8 cellular contexts compared by ENCODE assay signal in genomic region chr4:87390055-87390454, GRCh38. TPM values are rescaled to one million over a fixed set of nuclear protein-coding genes. Genes with fewer than 3 reads are reported as not detected.
DNase-seq lines count a peak whose midpoint lies in the region; TF ChIP-seq lines count a peak whose summit lies in the region.
"Not testable (repeated sequence)": the region's sequence is repeated elsewhere in the genome, so short reads cannot be mapped to it uniquely, and the experiment has no call there.

No MANE protein-coding gene starts in this region.

- not testable (repeated sequence) for DNase-seq in AG09309 (ENCODE audit: low read depth); activated CD4-positive, alpha-beta memory T cell treated with anti-CD3 and anti-CD28 coated beads for 36 hours; cardiac fibroblast (ENCODE audit: low read depth in 2 of 2); left ventricle myocardium inferior
- DNase-seq in spleen, result peak; percentile 81

- POLR2A ChIA-PET in HEK293 (lab: Yijun Ruan, JAX), result interaction anchor here (1.2 to 1.3 kb wide), 2 partner anchors 8 to 21 kb away, joined by 4 to 10 read pairs; no protein-coding TSS in a partner anchor
- POLR2A ChIA-PET in activated CD4-positive, alpha-beta memory T cell treated with anti-CD3 and anti-CD28 coated beads for 36 hours (lab: Charles Lee), result interaction anchor here (1.4 to 4.2 kb wide), 2 partner anchors 11 to 32 kb away, joined by 3 to 31 read pairs; partner anchors contain the start of gene NUDT9

- peaks cover 0 to 14% of the 10 kb centered on the region in 2 experiments; a peak in 1 of 3 replicates for H3K36me3 ChIP-seq in HEK293 (ENCODE audit: control insufficient read depth in 2 of 2, insufficient read depth in 1 of 2, low read length in 2 of 2)
- H3K36me3 ChIP-seq in OCI-LY1 (ENCODE audit: insufficient read depth, low read length); left ventricle myocardium inferior; muscle layer of duodenum (ENCODE audit: control insufficient read depth in 1 of 2, insufficient read depth in 2 of 2, low read length in 2 of 2); spleen: not testable (repeated sequence)

- H3K4me3 Mint-ChIP-seq in activated CD4-positive, alpha-beta memory T cell treated with anti-CD3 and anti-CD28 coated beads for 36 hours, result peak overlapping the region; percentile 90

- H3K27ac Mint-ChIP-seq in activated CD4-positive, alpha-beta memory T cell treated with anti-CD3 and anti-CD28 coated beads for 36 hours, result peak overlapping the region; percentile 52

- peak overlapping the region; percentile 98 for H3K4me2 ChIP-seq in OCI-LY1 (ENCODE audit: low read length)

- not testable (repeated sequence) for H2AFZ ChIP-seq in OCI-LY1 (ENCODE audit: low read length)

- intact Hi-C loops in activated CD4-positive, alpha-beta memory T cell treated with anti-CD3 and anti-CD28 coated beads for 36 hours (cut with micrococcal nuclease), result loop anchor here (5.0 to 10.0 kb wide), 3 partner anchors 77 to 455 kb away; partner anchors contain the start of gene AFF1
- intact Hi-C loops in left ventricle myocardium inferior (cut with micrococcal nuclease); spleen (cut with DNase I; ENCODE audit: low total_unique reads): not testable (repeated sequence)

- peak overlapping the region; percentile 95 for H3K9ac ChIP-seq in OCI-LY1 (ENCODE audit: low read length)

- TF ChIP-seq POLR2A in spleen (IDR thresholded peaks at IDR 0.05), result not testable (repeated sequence)

- CTCF ChIA-PET in HEK293 (lab: Yijun Ruan, JAX), result interaction anchor here (0.7 to 1.0 kb wide), 2 partner anchors 10 to 14 kb away, joined by 3 to 5 read pairs; no protein-coding TSS in a partner anchor
- CTCF ChIA-PET in activated CD4-positive, alpha-beta memory T cell treated with anti-CD3 and anti-CD28 coated beads for 36 hours (lab: Charles Lee), result interaction anchor here (1.4 to 2.1 kb wide), 4 partner anchors 9 to 77 kb away, joined by 11 to 25 read pairs (median 14); partner anchors contain the start of gene NUDT9

- not testable (repeated sequence) for TF ChIP-seq CTCF in AG09309 (IDR thresholded peaks at IDR 0.05; ENCODE audit: control insufficient read depth, insufficient read depth, low read depth, low read length, missing control alignments); HEK293 (tag by site-specific recombination; IDR thresholded peaks at IDR 0.05); OCI-LY1 (IDR thresholded peaks at IDR 0.05; ENCODE audit: low read length); cardiac fibroblast (IDR thresholded peaks at IDR 0.05; ENCODE audit: low read depth, low read length); left ventricle myocardium inferior (IDR thresholded peaks at IDR 0.05; ENCODE audit: borderline replicate concordance); spleen (IDR thresholded peaks at IDR 0.05 in 8 of 11, conservative IDR thresholded peaks at IDR 0.05 in 3 of 11)

- not testable (repeated sequence) for H3K27me3 Mint-ChIP-seq in activated CD4-positive, alpha-beta memory T cell treated with anti-CD3 and anti-CD28 coated beads for 36 hours

- H3K27ac ChIP-seq in HEK293 (ENCODE audit: extremely low read depth, low read depth, low read length); OCI-LY1 (ENCODE audit: low read depth, low read length, poor library complexity, severe bottlenecking): not testable (repeated sequence)
- H3K27ac ChIP-seq in left ventricle myocardium inferior (replicated peaks) (peak overlapping the region; percentile 90), muscle layer of duodenum (ENCODE audit: low read length) (peak overlapping the region; percentile 97), spleen (peak overlapping the region in 7 of 8 donors; percentile 88 to 96 (median 91))

- 58 to 88% (median 69%) methylated on average over 20 of the region's 20 CpGs for WGBS in spleen, 5 donors

- not testable (repeated sequence) for H3K4me1 ChIP-seq in HEK293 (ENCODE audit: control insufficient read depth, insufficient read depth, low read length)
- H3K4me1 ChIP-seq in OCI-LY1 (ENCODE audit: insufficient read depth, low read length, severe bottlenecking) (peaks cover 33% of the 10 kb centered on the region), left ventricle myocardium inferior (peaks cover 37% of the 10 kb centered on the region), muscle layer of duodenum (ENCODE audit: control insufficient read depth in 1 of 2, insufficient read depth in 2 of 2, low read length in 2 of 2) (peaks cover 7 to 19% of the 10 kb centered on the region in 2 donors), spleen (peaks cover 19 to 65% (median 46%) of the 10 kb centered on the region in 6 donors)

- not testable (repeated sequence) for H3K9me2 ChIP-seq in OCI-LY1 (ENCODE audit: low read depth, low read length)

- H3K9me3 ChIP-seq in HEK293 (ENCODE audit: control insufficient read depth, insufficient read depth, low read depth, low read length); OCI-LY1 (ENCODE audit: low read length); muscle layer of duodenum (ENCODE audit: control insufficient read depth in 1 of 2, low read length in 2 of 2); spleen: not testable (repeated sequence)
- peaks cover 13% of the 10 kb centered on the region for H3K9me3 ChIP-seq in left ventricle myocardium inferior (replicated peaks)

- peak overlapping the region; percentile 49 for H3K4me3 ChIP-seq in AG09309 (ENCODE audit: control insufficient read depth, low read depth, low read length)
- H3K4me3 ChIP-seq in HEK293 (ENCODE audit: low read depth, low read length), result peak overlapping the region; percentile 61
- H3K4me3 ChIP-seq in OCI-LY1 (ENCODE audit: low read depth, low read length, poor library complexity, severe bottlenecking), result peak overlapping the region; percentile 92
- peak overlapping the region; percentile 68 to 70 for H3K4me3 ChIP-seq in cardiac fibroblast (replicated peaks in 1 of 2; ENCODE audit: low read depth in 2 of 2, low read length in 2 of 2)
- H3K4me3 ChIP-seq in left ventricle myocardium inferior, result peak overlapping the region; percentile 73
- H3K4me3 ChIP-seq in muscle layer of duodenum (ENCODE audit: low read depth in 1 of 2, low read length in 2 of 2), result peak overlapping the region; percentile 82 to 99
- H3K4me3 ChIP-seq in spleen, result peak overlapping the region; percentile 46 to 86 (median 66)

- not testable (repeated sequence) for H3K79me2 ChIP-seq in OCI-LY1 (ENCODE audit: insufficient read depth, low read length)

- not testable (repeated sequence) for H4K20me1 ChIP-seq in OCI-LY1 (ENCODE audit: insufficient read depth, low read length)

- not testable (repeated sequence) for H3K9me3 Mint-ChIP-seq in activated CD4-positive, alpha-beta memory T cell treated with anti-CD3 and anti-CD28 coated beads for 36 hours

- not testable (repeated sequence) for H3F3A ChIP-seq in OCI-LY1 (ENCODE audit: insufficient read depth, low read length)

- H3K27me3 ChIP-seq in OCI-LY1 (ENCODE audit: insufficient read depth, low read length); left ventricle myocardium inferior (ENCODE audit: low read depth); muscle layer of duodenum (ENCODE audit: low read depth, low read length); spleen (replicated peaks in 1 of 7): not testable (repeated sequence)

- not testable (repeated sequence) for H3K36me3 Mint-ChIP-seq in activated CD4-positive, alpha-beta memory T cell treated with anti-CD3 and anti-CD28 coated beads for 36 hours

- peaks cover 33% of the 10 kb centered on the region for H3K4me1 Mint-ChIP-seq in activated CD4-positive, alpha-beta memory T cell treated with anti-CD3 and anti-CD28 coated beads for 36 hours (ENCODE audit: low read depth)

TF ChIP-seq in HEK293, 187 proteins besides CTCF, POLR2A, EP300 and RAD21:
- TF ChIP-seq ZNF202 (tag by site-specific recombination; IDR thresholded peaks at IDR 0.05; ENCODE audit: borderline replicate concordance), result peak; percentile 51; the same call in 1 of the 2 replicates

RNA-seq across cellular contexts. Expression of gene HSD17B11, which starts 0.9 kb away (rescaled TPM):
- 10 to 100 TPM; 19.8 to 20.8 TPM for total RNA-seq in activated CD4-positive, alpha-beta memory T cell treated with anti-CD3 and anti-CD28 coated beads for 36 hours
- total RNA-seq in left ventricle myocardium inferior (11.7 TPM), spleen (100 to 1,000 TPM in 1 of 7 donors, 10 to 100 TPM in 6; 50.0 to 121 (median 60.5) TPM)
- 10 to 100 TPM; 27.0 to 48.0 (median 35.2) TPM for polyA plus RNA-seq in spleen

RNA-seq across cellular contexts. Expression of gene NUDT9, which starts 32.3 kb away (rescaled TPM):
- 10 to 100 TPM; 13.1 to 13.9 TPM for total RNA-seq in activated CD4-positive, alpha-beta memory T cell treated with anti-CD3 and anti-CD28 coated beads for 36 hours
- total RNA-seq in left ventricle myocardium inferior (29.2 TPM), spleen (10 to 100 TPM; 14.9 to 23.5 (median 20.8) TPM)
- 10 to 100 TPM; 17.0 to 23.7 (median 19.9) TPM for polyA plus RNA-seq in spleen
